1 cellular context compared by ENCODE assay signal in genomic region chr22:39529487-39529851, GRCh38.
TF ChIP-seq lines count a peak whose summit lies in the region.

No MANE protein-coding gene starts in this region.

TF ChIP-seq in WTC11, 78 proteins besides CTCF, POLR2A, EP300 and RAD21:
- no peak for TF ChIP-seq ATF1 (CRISPR knock-in tag; IDR thresholded peaks at IDR 0.05)
- no peak for TF ChIP-seq E2F5 (CRISPR knock-in tag; IDR thresholded peaks at IDR 0.05)
- TF ChIP-seq FOXK1 (CRISPR knock-in tag; IDR thresholded peaks at IDR 0.05) = 0 out of 2 replicates have a peak, but pooled peaks have one; percentile 19
- TF ChIP-seq CREM (CRISPR knock-in tag; IDR thresholded peaks at IDR 0.05) = peak; percentile 66; the same call in 1 of the 2 replicates
- TF ChIP-seq SP1 (CRISPR knock-in tag; conservative IDR thresholded peaks at IDR 0.05) = no peak
- TF ChIP-seq ATF2 (CRISPR knock-in tag; IDR thresholded peaks at IDR 0.05; ENCODE audit: borderline replicate concordance, low read depth) = no peak
- peak; percentile 1; the same call in 1 of the 2 replicates for TF ChIP-seq ESRRA (CRISPR knock-in tag; IDR thresholded peaks at IDR 0.05; ENCODE audit: borderline replicate concordance)
